ENCODE assay signal across 8 cellular contexts in genomic region chr1:94805912-94806311, GRCh38. TPM values are rescaled to one million over a fixed set of nuclear protein-coding genes. Genes with fewer than 3 reads are reported as not detected.
A peak's percentile ranks its signal among the peaks of the same experiment; 100 is the strongest.
DNase-seq lines count a peak whose midpoint lies in the region; ATAC-seq, FAIRE-seq and TF ChIP-seq lines count a peak whose summit lies in the region.

No MANE protein-coding gene starts in this region.

- H2AFZ ChIP-seq in parathyroid adenoma, result no peak overlapping the region

- ATAC-seq in HG03432 (IDR thresholded peaks at IDR 0.05; ENCODE audit: unreplicated experiment), result peak; percentile 45
- ATAC-seq in GM18502 (IDR thresholded peaks at IDR 0.05; ENCODE audit: poor library complexity, unreplicated experiment), result no peak

- no peak for TF ChIP-seq POLR2A in GM12891 (IDR thresholded peaks at IDR 0.05; ENCODE audit: low read depth, low read length)

- in situ Hi-C loops in ACHN (cut with HindIII; ENCODE audit: low pct_ligation_motif_present, low pct_unique_long_range_greater_than_20kb, low sequenced_read_pairs), result no loop called here

- no peak overlapping the region for H3K9ac ChIP-seq in parathyroid adenoma

- H3K27me3 ChIP-seq in parathyroid adenoma (ENCODE audit: control insufficient read depth, insufficient read depth, low read length), result no peaks in the 10 kb centered on the region

- H3K4me3 ChIP-seq in parathyroid adenoma (ENCODE audit: low read depth, low read length), result no peak overlapping the region

- H3K4me2 ChIP-seq in parathyroid adenoma (ENCODE audit: low read length), result no peak overlapping the region

- peaks cover 2% of the 10 kb centered on the region for H3K4me1 ChIP-seq in parathyroid adenoma

- no peaks in the 10 kb centered on the region for H3K79me2 ChIP-seq in parathyroid adenoma

- DNase-seq in ACHN (peak; percentile 55), GM12891 (ENCODE audit: insufficient read length, low spot score) (peak; percentile 16), RPMI8226 (peak; percentile 47), germinal center (ENCODE audit: low spot score) (peak; percentile 54)
- DNase-seq in activated effector memory CD4-positive, alpha-beta T cell treated with anti-CD3 and anti-CD28 coated beads, Interleukin-2, amount 50 U/mL, for 16 hours, result peak; percentile 74

- peak; percentile 89 for TF ChIP-seq CTCF in parathyroid adenoma (IDR thresholded peaks at IDR 0.05)

- no peaks in the 10 kb centered on the region for H3K9me3 ChIP-seq in parathyroid adenoma (ENCODE audit: control insufficient read depth, low read length)

- no peaks in the 10 kb centered on the region for H3K36me3 ChIP-seq in parathyroid adenoma (ENCODE audit: control insufficient read depth, insufficient read depth, low read length)

- no peak overlapping the region for H3K27ac ChIP-seq in parathyroid adenoma

- FAIRE-seq in GM12891 (lab: Jason Lieb, UNC), result peak; percentile 89

TF ChIP-seq in GM12891, 5 proteins besides CTCF, POLR2A, EP300 and RAD21:
- TF ChIP-seq POLR2AphosphoS5 (IDR thresholded peaks at IDR 0.05; ENCODE audit: low read depth, low read length) (no peak), TAF1 (IDR thresholded peaks at IDR 0.05; ENCODE audit: low read depth, low read length) (no peak), SPI1 (IDR thresholded peaks at IDR 0.05; ENCODE audit: low read depth, low read length) (no peak), POU2F2 (IDR thresholded peaks at IDR 0.05; ENCODE audit: low read depth, low read length) (no peak), PAX5 (IDR thresholded peaks at IDR 0.05; ENCODE audit: insufficient read depth, low read length, severe bottlenecking) (no peak)

RNA-seq across cellular contexts. Expression of gene SLC44A3, which starts 14.2 kb away (rescaled TPM):
- not detected for polyA plus RNA-seq in GM12891 (2012; ENCODE audit: low read depth, missing spikeins)

Comparison
In these comparisons a context has a peak if more than half of its experiments do, and no peak if none do; other contexts are left out.
1. DNase-seq: peak in every context shown above with its lines; median percentile 74 in activated effector memory CD4-positive, alpha-beta T cell treated with anti-CD3 and anti-CD28 coated beads, Interleukin-2, amount 50 U/mL, for 16 hours; 55 in ACHN; 54 in germinal center; 47 in RPMI8226; 16 in GM12891.